8 cellular contexts compared by ENCODE assay signal in the genomic region with DNA sequence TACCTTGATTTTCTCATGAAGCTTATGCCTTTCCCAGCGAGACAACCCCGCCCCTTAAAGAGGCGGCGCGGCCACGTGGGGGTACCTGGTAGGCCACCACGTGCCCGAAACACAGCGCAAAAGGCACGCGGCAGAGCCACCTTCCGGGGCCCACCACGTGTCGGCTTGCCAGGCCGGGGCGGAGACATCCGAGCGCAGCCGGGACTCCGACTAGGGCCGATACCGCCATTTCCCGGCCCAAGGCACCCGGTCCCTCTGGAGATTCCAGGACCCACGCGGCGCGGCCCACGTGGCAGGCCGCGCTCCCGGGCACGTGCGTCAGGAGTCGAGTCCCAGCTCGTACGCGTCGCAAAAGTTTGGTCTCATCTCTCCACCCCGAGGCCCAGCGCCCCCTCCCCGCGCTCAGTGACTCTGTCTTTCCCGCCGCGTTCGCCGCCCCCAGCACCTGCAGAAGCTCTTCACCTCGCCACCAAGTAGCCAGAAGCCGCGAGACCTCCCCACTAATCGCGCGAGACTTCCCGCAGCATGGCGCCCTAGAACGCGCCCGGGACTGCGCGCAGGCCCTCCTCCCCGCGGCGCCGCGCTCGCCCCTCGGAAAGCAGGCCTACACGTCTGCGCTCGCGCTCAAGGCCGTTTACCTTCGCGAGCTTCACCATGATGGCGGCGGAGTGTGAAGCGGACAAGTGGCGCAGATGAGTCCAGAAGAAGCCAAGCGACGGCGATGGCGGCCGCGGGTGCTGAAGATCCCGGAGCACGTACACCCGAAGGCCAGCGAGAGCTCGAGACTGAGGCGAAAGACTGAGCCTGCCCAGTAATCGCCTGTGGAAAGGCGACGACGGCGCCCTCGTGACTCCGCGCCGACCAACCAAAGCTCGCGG. TPM values are rescaled to one million over a fixed set of nuclear protein-coding genes. Genes with fewer than 3 reads are reported as not detected.
DNase-seq lines count a peak whose midpoint lies in the region; ATAC-seq and TF ChIP-seq lines count a peak whose summit lies in the region.

A gene with protein sequence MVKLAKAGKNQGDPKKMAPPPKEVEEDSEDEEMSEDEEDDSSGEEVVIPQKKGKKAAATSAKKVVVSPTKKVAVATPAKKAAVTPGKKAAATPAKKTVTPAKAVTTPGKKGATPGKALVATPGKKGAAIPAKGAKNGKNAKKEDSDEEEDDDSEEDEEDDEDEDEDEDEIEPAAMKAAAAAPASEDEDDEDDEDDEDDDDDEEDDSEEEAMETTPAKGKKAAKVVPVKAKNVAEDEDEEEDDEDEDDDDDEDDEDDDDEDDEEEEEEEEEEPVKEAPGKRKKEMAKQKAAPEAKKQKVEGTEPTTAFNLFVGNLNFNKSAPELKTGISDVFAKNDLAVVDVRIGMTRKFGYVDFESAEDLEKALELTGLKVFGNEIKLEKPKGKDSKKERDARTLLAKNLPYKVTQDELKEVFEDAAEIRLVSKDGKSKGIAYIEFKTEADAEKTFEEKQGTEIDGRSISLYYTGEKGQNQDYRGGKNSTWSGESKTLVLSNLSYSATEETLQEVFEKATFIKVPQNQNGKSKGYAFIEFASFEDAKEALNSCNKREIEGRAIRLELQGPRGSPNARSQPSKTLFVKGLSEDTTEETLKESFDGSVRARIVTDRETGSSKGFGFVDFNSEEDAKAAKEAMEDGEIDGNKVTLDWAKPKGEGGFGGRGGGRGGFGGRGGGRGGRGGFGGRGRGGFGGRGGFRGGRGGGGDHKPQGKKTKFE (minus strand): TSS at position 787 of the 878 bp plus-strand sequence. CDS start 131 bp downstream, at position 656.

- H3K79me2 ChIP-seq in SU-DHL-6 (ENCODE audit: insufficient read depth, low read length), result peaks cover 40% of the 10 kb centered on the region

- H3K4me3 ChIP-seq in SU-DHL-6 (ENCODE audit: insufficient read depth, low read length, poor library complexity, severe bottlenecking) (peak within 1 kb of the TSS; percentile 79), heart left ventricle (peak within 1 kb of the TSS; percentile 70 to 99 (median 94)), uterus (peak within 1 kb of the TSS; percentile 89)

- TF ChIP-seq POLR2A in heart left ventricle (IDR thresholded peaks at IDR 0.05), result peak; percentile 33 to 95
- TF ChIP-seq POLR2A in uterus (IDR thresholded peaks at IDR 0.05), result peak; percentile 89 to 99

- H3K9ac ChIP-seq in SU-DHL-6 (ENCODE audit: low read length), result peak within 1 kb of the TSS; percentile 98

- peak within 1 kb of the TSS; percentile 89 for H3K27ac ChIP-seq in SU-DHL-6 (ENCODE audit: low read depth, low read length)
- peak within 1 kb of the TSS; percentile 90 to 99 (median 96) for H3K27ac ChIP-seq in heart left ventricle
- peak within 1 kb of the TSS; percentile 93 to 99 for H3K27ac ChIP-seq in uterus

- peak within 1 kb of the TSS; percentile 100 for H3K27ac Mint-ChIP-seq in activated naive CD8-positive, alpha-beta T cell treated with anti-CD3 and anti-CD28 coated beads, Interleukin-2, amount 10 ng/mL, durations not matched to agents 7 days and 5 days

- no peaks in the 10 kb centered on the region for H3K27me3 Mint-ChIP-seq in activated naive CD8-positive, alpha-beta T cell treated with anti-CD3 and anti-CD28 coated beads, Interleukin-2, amount 10 ng/mL, durations not matched to agents 7 days and 5 days

- ATAC-seq in HG02610 (IDR thresholded peaks at IDR 0.05; ENCODE audit: unreplicated experiment) (peak; percentile 90), heart left ventricle (peak; percentile 73 to 99 (median 76))
- ATAC-seq in activated naive CD8-positive, alpha-beta T cell treated with anti-CD3 and anti-CD28 coated beads, Interleukin-2, amount 10 ng/mL, durations not matched to agents 7 days and 5 days (ENCODE audit: low read depth), result peak; percentile 93

- POLR2A ChIA-PET in activated naive CD8-positive, alpha-beta T cell treated with anti-CD3 and anti-CD28 coated beads, Interleukin-2, amount 10 ng/mL, durations not matched to agents 7 days and 5 days (lab: Charles Lee), result interaction anchor here (0.5 to 4.1 kb wide), 31 partner anchors 9 to 1087 kb away, joined by 3 to 76 read pairs (median 4); a partner anchor contains a TSS

- H3K27me3 ChIP-seq in SU-DHL-6 (ENCODE audit: low read length) (no peaks in the 10 kb centered on the region), heart left ventricle (no peaks in the 10 kb centered on the region), uterus (no peaks in the 10 kb centered on the region)

- no peaks in the 10 kb centered on the region for H3K9me2 ChIP-seq in SU-DHL-6 (replicated peaks; ENCODE audit: insufficient read depth, low read length)

- H4K20me1 ChIP-seq in SU-DHL-6 (ENCODE audit: low read depth, low read length), result peaks cover 37% of the 10 kb centered on the region

- intact Hi-C loops in heart left ventricle (cut with DNase I), result no loop called here
- intact Hi-C loops in uterus (cut with DNase I; ENCODE audit: low total_unique reads), result no loop called here

- H3K4me1 Mint-ChIP-seq in activated naive CD8-positive, alpha-beta T cell treated with anti-CD3 and anti-CD28 coated beads, Interleukin-2, amount 10 ng/mL, durations not matched to agents 7 days and 5 days, result peaks cover 37% of the 10 kb centered on the region

- H3K4me1 ChIP-seq in heart left ventricle, result peaks cover 0 to 51% (median 23%) of the 10 kb centered on the region in 12 donors
- peaks cover 4 to 8% of the 10 kb centered on the region in 2 donors for H3K4me1 ChIP-seq in uterus

- no peaks in the 10 kb centered on the region for H3K9me3 Mint-ChIP-seq in activated naive CD8-positive, alpha-beta T cell treated with anti-CD3 and anti-CD28 coated beads, Interleukin-2, amount 10 ng/mL, durations not matched to agents 7 days and 5 days

- peak within 1 kb of the TSS; percentile 73 for H2AFZ ChIP-seq in SU-DHL-6 (ENCODE audit: low read depth, low read length, severe bottlenecking)

- peak within 1 kb of the TSS; percentile 99 for H3K4me3 Mint-ChIP-seq in activated naive CD8-positive, alpha-beta T cell treated with anti-CD3 and anti-CD28 coated beads, Interleukin-2, amount 10 ng/mL, durations not matched to agents 7 days and 5 days

- peaks cover 51% of the 10 kb centered on the region for H3F3A ChIP-seq in SU-DHL-6 (ENCODE audit: insufficient read depth)

- TF ChIP-seq CTCF in GM10266 (IDR thresholded peaks at IDR 0.05; ENCODE audit: control insufficient read depth, insufficient read depth, low read depth, missing control alignments) (no peak), SU-DHL-6 (IDR thresholded peaks at IDR 0.05; ENCODE audit: insufficient read depth, low read length, poor library complexity, severe bottlenecking) (no peak), heart left ventricle (IDR thresholded peaks at IDR 0.05) (no peak), uterus (IDR thresholded peaks at IDR 0.05) (peak in 2 of 4 experiments; percentile 2 to 33)

- DNase-seq in GM10266 (ENCODE audit: extremely low spot score), result peak; percentile 81
- DNase-seq in NCI-H1092 treated with DMSO at 0.1 percent for 48 hours (lab: John Stamatoyannopoulos, UW), result peak; percentile 87
- peak; percentile 88 for DNase-seq in activated naive CD8-positive, alpha-beta T cell treated with anti-CD3 and anti-CD28 coated beads, Interleukin-2, amount 10 ng/mL, durations not matched to agents 7 days and 5 days
- peak; percentile 85 to 92 (median 88) for DNase-seq in heart left ventricle
- peak; percentile 92 for DNase-seq in pulmonary artery endothelial cell (ENCODE audit: low read depth, low spot score)
- peak; percentile 82 to 85 for DNase-seq in uterus

- peak within 1 kb of the TSS; percentile 81 for H3K4me2 ChIP-seq in SU-DHL-6 (ENCODE audit: low read depth, low read length, poor library complexity, severe bottlenecking)

- WGBS in heart left ventricle, 4 donors, result 0% methylated on average over 56 to 102 of the region's 102 CpGs

- H3K36me3 ChIP-seq in SU-DHL-6 (ENCODE audit: low read length) (peaks cover 43% of the 10 kb centered on the region), heart left ventricle (peaks cover 5 to 42% (median 41%) of the 10 kb centered on the region in 9 donors), uterus (no peaks in the 10 kb centered on the region)

- H3K36me3 Mint-ChIP-seq in activated naive CD8-positive, alpha-beta T cell treated with anti-CD3 and anti-CD28 coated beads, Interleukin-2, amount 10 ng/mL, durations not matched to agents 7 days and 5 days, result peaks cover 37% of the 10 kb centered on the region

- H3K9me3 ChIP-seq in SU-DHL-6 (ENCODE audit: insufficient read depth, low read length) (no peaks in the 10 kb centered on the region), heart left ventricle (no peaks in the 10 kb centered on the region), uterus (no peaks in the 10 kb centered on the region)

RNA-seq across cellular contexts. Expression of the gene that starts here (rescaled TPM):
- 100 to 1,000 TPM; 461 to 462 TPM for total RNA-seq in activated naive CD8-positive, alpha-beta T cell treated with anti-CD3 and anti-CD28 coated beads, Interleukin-2, amount 10 ng/mL, durations not matched to agents 7 days and 5 days
- 100 to 1,000 TPM in 8 of 9 donors, 10 to 100 TPM in 1; 60.9 to 352 (median 274) TPM for total RNA-seq in heart left ventricle
- polyA plus RNA-seq in heart left ventricle, result 100 to 1,000 TPM; 103 to 281 TPM
- total RNA-seq in pulmonary artery endothelial cell, result 409 and 566 TPM in 2 replicates
- 100 to 1,000 TPM in 2 of 4 donors, 10 to 100 TPM in 2; 68.8 to 429 (median 129) TPM for total RNA-seq in uterus

Comparison
In these comparisons a context has a peak if more than half of its experiments do, and no peak if none do; other contexts are left out.
1. Peak in every context shown above with its lines: DNase-seq, ATAC-seq, H3K4me3 ChIP-seq and H3K27ac ChIP-seq.